ENCODE assay signal across 1 cellular context in genomic region chr13:112704634-112705145, GRCh38.
TF ChIP-seq lines count a peak whose summit lies in the region.

No MANE protein-coding gene starts in this region.

TF ChIP-seq in GM23338, 12 proteins besides CTCF, POLR2A, EP300 and RAD21 (continued from another document):
- no peak for TF ChIP-seq ZNF462 (CRISPR knock-in tag; IDR thresholded peaks at IDR 0.05)
- TF ChIP-seq NANOG (IDR thresholded peaks at IDR 0.05; ENCODE audit: borderline replicate concordance) = no peak
- no peak for TF ChIP-seq STAT1 (IDR thresholded peaks at IDR 0.05; ENCODE audit: unreplicated experiment)
